Comparison of ENCODE assay signal across 1 cellular context in the genomic region with DNA sequence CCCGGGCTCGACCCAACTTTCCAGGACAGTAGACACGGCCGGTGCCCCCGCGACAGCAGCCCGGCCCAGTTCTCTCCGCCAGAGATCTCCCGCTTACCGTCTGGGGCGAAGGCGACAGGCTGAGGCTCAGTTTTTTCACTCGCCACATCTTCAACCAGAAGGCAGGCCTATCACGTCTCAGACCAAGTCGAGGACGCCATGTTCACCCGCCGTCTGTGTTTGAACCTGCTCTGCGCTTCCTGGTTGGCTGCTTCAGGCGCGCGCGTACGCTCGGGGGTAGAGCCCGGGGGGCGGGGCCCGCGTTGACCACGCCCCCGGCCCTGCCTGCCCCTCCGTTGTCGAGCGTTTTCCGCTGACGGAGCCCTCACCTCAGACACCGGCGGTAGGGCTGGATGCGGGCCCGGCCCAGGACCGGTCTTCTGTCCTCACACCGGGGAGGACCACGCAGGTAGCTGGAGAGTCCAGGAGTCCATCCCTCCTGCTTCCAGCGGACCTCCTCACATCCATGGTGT.
A peak's percentile ranks its signal among the peaks of the same experiment; 100 is the strongest.
TF ChIP-seq lines count a peak whose summit lies in the region.

A gene with protein sequence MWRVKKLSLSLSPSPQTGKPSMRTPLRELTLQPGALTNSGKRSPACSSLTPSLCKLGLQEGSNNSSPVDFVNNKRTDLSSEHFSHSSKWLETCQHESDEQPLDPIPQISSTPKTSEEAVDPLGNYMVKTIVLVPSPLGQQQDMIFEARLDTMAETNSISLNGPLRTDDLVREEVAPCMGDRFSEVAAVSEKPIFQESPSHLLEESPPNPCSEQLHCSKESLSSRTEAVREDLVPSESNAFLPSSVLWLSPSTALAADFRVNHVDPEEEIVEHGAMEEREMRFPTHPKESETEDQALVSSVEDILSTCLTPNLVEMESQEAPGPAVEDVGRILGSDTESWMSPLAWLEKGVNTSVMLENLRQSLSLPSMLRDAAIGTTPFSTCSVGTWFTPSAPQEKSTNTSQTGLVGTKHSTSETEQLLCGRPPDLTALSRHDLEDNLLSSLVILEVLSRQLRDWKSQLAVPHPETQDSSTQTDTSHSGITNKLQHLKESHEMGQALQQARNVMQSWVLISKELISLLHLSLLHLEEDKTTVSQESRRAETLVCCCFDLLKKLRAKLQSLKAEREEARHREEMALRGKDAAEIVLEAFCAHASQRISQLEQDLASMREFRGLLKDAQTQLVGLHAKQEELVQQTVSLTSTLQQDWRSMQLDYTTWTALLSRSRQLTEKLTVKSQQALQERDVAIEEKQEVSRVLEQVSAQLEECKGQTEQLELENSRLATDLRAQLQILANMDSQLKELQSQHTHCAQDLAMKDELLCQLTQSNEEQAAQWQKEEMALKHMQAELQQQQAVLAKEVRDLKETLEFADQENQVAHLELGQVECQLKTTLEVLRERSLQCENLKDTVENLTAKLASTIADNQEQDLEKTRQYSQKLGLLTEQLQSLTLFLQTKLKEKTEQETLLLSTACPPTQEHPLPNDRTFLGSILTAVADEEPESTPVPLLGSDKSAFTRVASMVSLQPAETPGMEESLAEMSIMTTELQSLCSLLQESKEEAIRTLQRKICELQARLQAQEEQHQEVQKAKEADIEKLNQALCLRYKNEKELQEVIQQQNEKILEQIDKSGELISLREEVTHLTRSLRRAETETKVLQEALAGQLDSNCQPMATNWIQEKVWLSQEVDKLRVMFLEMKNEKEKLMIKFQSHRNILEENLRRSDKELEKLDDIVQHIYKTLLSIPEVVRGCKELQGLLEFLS (minus strand): TSS at position 227 of the 512 bp plus-strand sequence. CDS start 79 bp downstream, at position 148.

TF ChIP-seq in HepG2, 621 proteins besides CTCF, POLR2A, EP300 and RAD21 (continued from another document and continues in another):
- no peak for TF ChIP-seq NFATC3 (CRISPR knock-in tag; IDR thresholded peaks at IDR 0.05)
- TF ChIP-seq ZNF331 (CRISPR knock-in tag; IDR thresholded peaks at IDR 0.05) = no peak; the same call in 1 of the 2 replicates
- no peak for TF ChIP-seq ZNF557 (CRISPR knock-in tag; IDR thresholded peaks at IDR 0.05)
- TF ChIP-seq, protein P1, sequence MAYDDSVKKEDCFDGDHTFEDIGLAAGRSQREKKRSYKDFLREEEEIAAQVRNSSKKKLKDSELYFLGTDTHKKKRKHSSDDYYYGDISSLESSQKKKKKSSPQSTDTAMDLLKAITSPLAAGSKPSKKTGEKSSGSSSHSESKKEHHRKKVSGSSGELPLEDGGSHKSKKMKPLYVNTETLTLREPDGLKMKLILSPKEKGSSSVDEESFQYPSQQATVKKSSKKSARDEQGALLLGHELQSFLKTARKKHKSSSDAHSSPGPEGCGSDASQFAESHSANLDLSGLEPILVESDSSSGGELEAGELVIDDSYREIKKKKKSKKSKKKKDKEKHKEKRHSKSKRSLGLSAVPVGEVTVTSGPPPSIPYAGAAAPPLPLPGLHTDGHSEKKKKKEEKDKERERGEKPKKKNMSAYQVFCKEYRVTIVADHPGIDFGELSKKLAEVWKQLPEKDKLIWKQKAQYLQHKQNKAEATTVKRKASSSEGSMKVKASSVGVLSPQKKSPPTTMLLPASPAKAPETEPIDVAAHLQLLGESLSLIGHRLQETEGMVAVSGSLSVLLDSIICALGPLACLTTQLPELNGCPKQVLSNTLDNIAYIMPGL (CRISPR knock-in tag; IDR thresholded peaks at IDR 0.05; ENCODE audit: borderline replicate concordance in 1 of 2, low read depth in 1 of 2) = no peak; a peak in 1 of 4 replicates
- TF ChIP-seq MAFF (IDR thresholded peaks at IDR 0.05; ENCODE audit: low read depth, low read length) = no peak
- no peak for TF ChIP-seq ZNF10 (CRISPR knock-in tag; IDR thresholded peaks at IDR 0.05; ENCODE audit: borderline replicate concordance, low read depth)
- peak; percentile 91 for TF ChIP-seq ZFX (CRISPR knock-in tag; IDR thresholded peaks at IDR 0.05; ENCODE audit: low read depth)
- TF ChIP-seq, protein P2, sequence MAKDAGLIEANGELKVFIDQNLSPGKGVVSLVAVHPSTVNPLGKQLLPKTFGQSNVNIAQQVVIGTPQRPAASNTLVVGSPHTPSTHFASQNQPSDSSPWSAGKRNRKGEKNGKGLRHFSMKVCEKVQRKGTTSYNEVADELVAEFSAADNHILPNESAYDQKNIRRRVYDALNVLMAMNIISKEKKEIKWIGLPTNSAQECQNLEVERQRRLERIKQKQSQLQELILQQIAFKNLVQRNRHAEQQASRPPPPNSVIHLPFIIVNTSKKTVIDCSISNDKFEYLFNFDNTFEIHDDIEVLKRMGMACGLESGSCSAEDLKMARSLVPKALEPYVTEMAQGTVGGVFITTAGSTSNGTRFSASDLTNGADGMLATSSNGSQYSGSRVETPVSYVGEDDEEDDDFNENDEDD (CRISPR knock-in tag; IDR thresholded peaks at IDR 0.05; ENCODE audit: borderline replicate concordance) = peak; percentile 98
- TF ChIP-seq, protein P3, sequence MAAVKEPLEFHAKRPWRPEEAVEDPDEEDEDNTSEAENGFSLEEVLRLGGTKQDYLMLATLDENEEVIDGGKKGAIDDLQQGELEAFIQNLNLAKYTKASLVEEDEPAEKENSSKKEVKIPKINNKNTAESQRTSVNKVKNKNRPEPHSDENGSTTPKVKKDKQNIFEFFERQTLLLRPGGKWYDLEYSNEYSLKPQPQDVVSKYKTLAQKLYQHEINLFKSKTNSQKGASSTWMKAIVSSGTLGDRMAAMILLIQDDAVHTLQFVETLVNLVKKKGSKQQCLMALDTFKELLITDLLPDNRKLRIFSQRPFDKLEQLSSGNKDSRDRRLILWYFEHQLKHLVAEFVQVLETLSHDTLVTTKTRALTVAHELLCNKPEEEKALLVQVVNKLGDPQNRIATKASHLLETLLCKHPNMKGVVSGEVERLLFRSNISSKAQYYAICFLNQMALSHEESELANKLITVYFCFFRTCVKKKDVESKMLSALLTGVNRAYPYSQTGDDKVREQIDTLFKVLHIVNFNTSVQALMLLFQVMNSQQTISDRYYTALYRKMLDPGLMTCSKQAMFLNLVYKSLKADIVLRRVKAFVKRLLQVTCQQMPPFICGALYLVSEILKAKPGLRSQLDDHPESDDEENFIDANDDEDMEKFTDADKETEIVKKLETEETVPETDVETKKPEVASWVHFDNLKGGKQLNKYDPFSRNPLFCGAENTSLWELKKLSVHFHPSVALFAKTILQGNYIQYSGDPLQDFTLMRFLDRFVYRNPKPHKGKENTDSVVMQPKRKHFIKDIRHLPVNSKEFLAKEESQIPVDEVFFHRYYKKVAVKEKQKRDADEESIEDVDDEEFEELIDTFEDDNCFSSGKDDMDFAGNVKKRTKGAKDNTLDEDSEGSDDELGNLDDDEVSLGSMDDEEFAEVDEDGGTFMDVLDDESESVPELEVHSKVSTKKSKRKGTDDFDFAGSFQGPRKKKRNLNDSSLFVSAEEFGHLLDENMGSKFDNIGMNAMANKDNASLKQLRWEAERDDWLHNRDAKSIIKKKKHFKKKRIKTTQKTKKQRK (IDR thresholded peaks at IDR 0.05; ENCODE audit: low read length) = no peak
- TF ChIP-seq, protein P4, sequence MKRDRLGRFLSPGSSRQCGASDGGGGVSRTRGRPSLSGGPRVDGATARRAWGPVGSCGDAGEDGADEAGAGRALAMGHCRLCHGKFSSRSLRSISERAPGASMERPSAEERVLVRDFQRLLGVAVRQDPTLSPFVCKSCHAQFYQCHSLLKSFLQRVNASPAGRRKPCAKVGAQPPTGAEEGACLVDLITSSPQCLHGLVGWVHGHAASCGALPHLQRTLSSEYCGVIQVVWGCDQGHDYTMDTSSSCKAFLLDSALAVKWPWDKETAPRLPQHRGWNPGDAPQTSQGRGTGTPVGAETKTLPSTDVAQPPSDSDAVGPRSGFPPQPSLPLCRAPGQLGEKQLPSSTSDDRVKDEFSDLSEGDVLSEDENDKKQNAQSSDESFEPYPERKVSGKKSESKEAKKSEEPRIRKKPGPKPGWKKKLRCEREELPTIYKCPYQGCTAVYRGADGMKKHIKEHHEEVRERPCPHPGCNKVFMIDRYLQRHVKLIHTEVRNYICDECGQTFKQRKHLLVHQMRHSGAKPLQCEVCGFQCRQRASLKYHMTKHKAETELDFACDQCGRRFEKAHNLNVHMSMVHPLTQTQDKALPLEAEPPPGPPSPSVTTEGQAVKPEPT (CRISPR knock-in tag; IDR thresholded peaks at IDR 0.05; ENCODE audit: low read depth) = no peak
- TF ChIP-seq, protein P5, sequence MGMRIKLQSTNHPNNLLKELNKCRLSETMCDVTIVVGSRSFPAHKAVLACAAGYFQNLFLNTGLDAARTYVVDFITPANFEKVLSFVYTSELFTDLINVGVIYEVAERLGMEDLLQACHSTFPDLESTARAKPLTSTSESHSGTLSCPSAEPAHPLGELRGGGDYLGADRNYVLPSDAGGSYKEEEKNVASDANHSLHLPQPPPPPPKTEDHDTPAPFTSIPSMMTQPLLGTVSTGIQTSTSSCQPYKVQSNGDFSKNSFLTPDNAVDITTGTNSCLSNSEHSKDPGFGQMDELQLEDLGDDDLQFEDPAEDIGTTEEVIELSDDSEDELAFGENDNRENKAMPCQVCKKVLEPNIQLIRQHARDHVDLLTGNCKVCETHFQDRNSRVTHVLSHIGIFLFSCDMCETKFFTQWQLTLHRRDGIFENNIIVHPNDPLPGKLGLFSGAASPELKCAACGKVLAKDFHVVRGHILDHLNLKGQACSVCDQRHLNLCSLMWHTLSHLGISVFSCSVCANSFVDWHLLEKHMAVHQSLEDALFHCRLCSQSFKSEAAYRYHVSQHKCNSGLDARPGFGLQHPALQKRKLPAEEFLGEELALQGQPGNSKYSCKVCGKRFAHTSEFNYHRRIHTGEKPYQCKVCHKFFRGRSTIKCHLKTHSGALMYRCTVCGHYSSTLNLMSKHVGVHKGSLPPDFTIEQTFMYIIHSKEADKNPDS (CRISPR knock-in tag; IDR thresholded peaks at IDR 0.05) = no peak
- TF ChIP-seq TGIF2 (CRISPR knock-in tag; IDR thresholded peaks at IDR 0.05) = no peak
- no peak for TF ChIP-seq SRSF4 (IDR thresholded peaks at IDR 0.05; ENCODE audit: low read depth, low read length, poor library complexity, severe bottlenecking)
- TF ChIP-seq ZNF83 (CRISPR knock-in tag; IDR thresholded peaks at IDR 0.05; ENCODE audit: borderline replicate concordance) = no peak
- no peak for TF ChIP-seq CHD4 (IDR thresholded peaks at IDR 0.05; ENCODE audit: borderline replicate concordance, low read length)
- TF ChIP-seq, protein P6, sequence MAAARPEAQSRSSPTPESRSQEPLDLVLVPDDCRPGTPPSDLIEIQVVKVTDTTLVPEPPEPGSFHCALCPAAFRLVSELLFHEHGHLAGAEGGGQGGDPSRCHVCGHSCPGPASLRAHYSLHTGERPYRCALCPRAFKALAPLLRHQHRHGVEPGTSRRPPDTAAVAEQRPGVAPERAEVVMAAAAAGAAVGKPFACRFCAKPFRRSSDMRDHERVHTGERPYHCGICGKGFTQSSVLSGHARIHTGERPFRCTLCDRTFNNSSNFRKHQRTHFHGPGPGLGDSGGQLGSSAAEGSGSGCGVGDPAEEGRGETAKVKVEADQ (CRISPR knock-in tag; IDR thresholded peaks at IDR 0.05; ENCODE audit: borderline replicate concordance) = no peak
- TF ChIP-seq ZNF549 (CRISPR knock-in tag; IDR thresholded peaks at IDR 0.05) = no peak
- TF ChIP-seq KAT7 (CRISPR knock-in tag; IDR thresholded peaks at IDR 0.05; ENCODE audit: borderline replicate concordance) = no peak
- TF ChIP-seq, protein P7, sequence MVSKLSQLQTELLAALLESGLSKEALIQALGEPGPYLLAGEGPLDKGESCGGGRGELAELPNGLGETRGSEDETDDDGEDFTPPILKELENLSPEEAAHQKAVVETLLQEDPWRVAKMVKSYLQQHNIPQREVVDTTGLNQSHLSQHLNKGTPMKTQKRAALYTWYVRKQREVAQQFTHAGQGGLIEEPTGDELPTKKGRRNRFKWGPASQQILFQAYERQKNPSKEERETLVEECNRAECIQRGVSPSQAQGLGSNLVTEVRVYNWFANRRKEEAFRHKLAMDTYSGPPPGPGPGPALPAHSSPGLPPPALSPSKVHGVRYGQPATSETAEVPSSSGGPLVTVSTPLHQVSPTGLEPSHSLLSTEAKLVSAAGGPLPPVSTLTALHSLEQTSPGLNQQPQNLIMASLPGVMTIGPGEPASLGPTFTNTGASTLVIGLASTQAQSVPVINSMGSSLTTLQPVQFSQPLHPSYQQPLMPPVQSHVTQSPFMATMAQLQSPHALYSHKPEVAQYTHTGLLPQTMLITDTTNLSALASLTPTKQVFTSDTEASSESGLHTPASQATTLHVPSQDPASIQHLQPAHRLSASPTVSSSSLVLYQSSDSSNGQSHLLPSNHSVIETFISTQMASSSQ (IDR thresholded peaks at IDR 0.05; ENCODE audit: low read depth) = no peak
- TF ChIP-seq, protein P7 (CRISPR knock-in tag; IDR thresholded peaks at IDR 0.05; ENCODE audit: borderline replicate concordance) = no peak
- 0 out of 2 replicates have a peak, but pooled peaks have one; percentile 38 for TF ChIP-seq SMAD1 (CRISPR knock-in tag; IDR thresholded peaks at IDR 0.05; ENCODE audit: borderline replicate concordance, low read depth)
- no peak; the same call in 1 of the 2 replicates for TF ChIP-seq CBFB (CRISPR knock-in tag; IDR thresholded peaks at IDR 0.05)
- peak; percentile 43; the same call in 1 of the 2 replicates for TF ChIP-seq ZNF766 (CRISPR knock-in tag; IDR thresholded peaks at IDR 0.05; ENCODE audit: borderline replicate concordance)
- no peak for TF ChIP-seq PHF5A (CRISPR knock-in tag; IDR thresholded peaks at IDR 0.05; ENCODE audit: low read depth, unreplicated experiment)
- TF ChIP-seq, protein P8, sequence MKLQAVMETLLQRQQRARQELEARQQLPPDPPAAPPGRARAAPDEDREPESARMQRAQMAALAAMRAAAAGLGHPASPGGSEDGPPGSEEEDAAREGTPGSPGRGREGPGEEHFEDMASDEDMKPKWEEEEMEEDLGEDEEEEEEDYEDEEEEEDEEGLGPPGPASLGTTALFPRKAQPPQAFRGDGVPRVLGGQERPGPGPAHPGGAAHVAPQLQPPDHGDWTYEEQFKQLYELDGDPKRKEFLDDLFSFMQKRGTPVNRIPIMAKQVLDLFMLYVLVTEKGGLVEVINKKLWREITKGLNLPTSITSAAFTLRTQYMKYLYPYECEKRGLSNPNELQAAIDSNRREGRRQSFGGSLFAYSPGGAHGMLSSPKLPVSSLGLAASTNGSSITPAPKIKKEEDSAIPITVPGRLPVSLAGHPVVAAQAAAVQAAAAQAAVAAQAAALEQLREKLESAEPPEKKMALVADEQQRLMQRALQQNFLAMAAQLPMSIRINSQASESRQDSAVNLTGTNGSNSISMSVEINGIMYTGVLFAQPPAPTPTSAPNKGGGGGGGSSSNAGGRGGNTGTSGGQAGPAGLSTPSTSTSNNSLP (IDR thresholded peaks at IDR 0.05; ENCODE audit: low read depth, low read length) = no peak
